ENCODE assay signal across 8 cellular contexts in the genomic region with DNA sequence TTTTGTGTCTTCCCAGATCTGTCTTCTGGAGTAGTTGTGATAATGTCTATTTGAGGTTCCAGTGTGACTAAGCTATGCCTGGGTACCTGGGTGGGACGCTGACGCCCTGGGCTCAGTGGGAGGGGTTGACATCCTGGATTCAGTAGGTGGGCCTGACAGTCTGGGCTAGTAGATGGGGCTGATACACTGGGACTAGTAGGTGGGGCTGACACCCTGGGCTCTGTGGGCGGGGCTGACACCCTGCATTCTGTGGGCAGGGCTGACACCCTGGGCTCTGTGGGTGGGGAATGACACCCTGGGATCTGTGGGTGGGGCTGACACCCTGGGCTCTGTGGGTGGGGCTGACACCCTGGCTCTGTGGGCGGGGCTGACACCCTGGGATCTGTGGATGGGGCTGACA.
DNase-seq lines count a peak whose midpoint lies in the region; ATAC-seq and TF ChIP-seq lines count a peak whose summit lies in the region.
"Not testable (repeated sequence)": the region's sequence is repeated elsewhere in the genome, so short reads cannot be mapped to it uniquely, and the experiment has no call there.

No MANE protein-coding gene starts in this region.

- not testable (repeated sequence) for H3K9me3 ChIP-seq in CD4-positive, alpha-beta memory T cell (ENCODE audit: control insufficient read depth in 1 of 2, low read length in 2 of 2); MG63; endodermal cell (ENCODE audit: control insufficient read depth, low read length)

- CTCF ChIA-PET in CD4-positive, alpha-beta memory T cell (lab: Charles Lee; ENCODE audit: partially characterized antibody) = interaction anchor here (0.6 kb wide), 1 partner anchor 1027 kb away, joined by 3 read pairs; no protein-coding TSS in a partner anchor

- H3K9ac ChIP-seq in endodermal cell (ENCODE audit: extremely low read depth, low read length, poor library complexity, severe bottlenecking) = not testable (repeated sequence)

- H3K27ac ChIP-seq in CD4-positive, alpha-beta memory T cell (ENCODE audit: low read depth, low read length) = peak overlapping the region; percentile 4
- H3K27ac ChIP-seq in endodermal cell (ENCODE audit: low read depth, low read length) = not testable (repeated sequence)

- not testable (repeated sequence) for H3K36me3 ChIP-seq in CD4-positive, alpha-beta memory T cell (ENCODE audit: insufficient read depth, low read length); MG63
- H3K36me3 ChIP-seq in endodermal cell (ENCODE audit: control insufficient read depth, insufficient read depth, low read length) = peaks cover 10% of the 10 kb centered on the region

- intact Hi-C loops in CD4-positive, alpha-beta memory T cell (cut with micrococcal nuclease); left colon (cut with DNase I, micrococcal nuclease): not testable (repeated sequence)

- WGBS in endodermal cell (ENCODE audit: insufficient coverage in 1 of 2, insufficient read length in 1 of 2), 2 experiments = 93% methylated on average over 4 of the region's 4 CpGs; no CpG with 5 or more reads in 1 of the 2 experiments

- TF ChIP-seq CTCF in endodermal cell (conservative IDR thresholded peaks at IDR 0.05) = not testable (repeated sequence)

- H3K27me3 ChIP-seq in CD4-positive, alpha-beta memory T cell (ENCODE audit: insufficient read depth, low read length); MG63; endodermal cell (ENCODE audit: control insufficient read depth, insufficient read depth, low read length, poor library complexity, severe bottlenecking): not testable (repeated sequence)

- H3K27ac Mint-ChIP-seq in CD4-positive, alpha-beta memory T cell = peak overlapping the region; percentile 84 to 93 (median 91)
- H3K27ac Mint-ChIP-seq in T-helper 1 cell treated with Interleukin-12 subunit alpha and Interleukin-12 subunit beta and Interleukin-4 antibody, amounts not matched to agents 30 μg/mL and 1 μg/mL, for 36 hours = peak overlapping the region; percentile 71
- H3K27ac Mint-ChIP-seq in endodermal cell = peak overlapping the region; percentile 44

- H3K4me3 ChIP-seq in CD4-positive, alpha-beta memory T cell (ENCODE audit: low read length in 2 of 2); MG63; endodermal cell (ENCODE audit: low read length): not testable (repeated sequence)

- H3K4me3 Mint-ChIP-seq in CD4-positive, alpha-beta memory T cell = peak overlapping the region in 2 of 8 donors; percentile 54 to 72
- not testable (repeated sequence) for H3K4me3 Mint-ChIP-seq in T-helper 1 cell treated with Interleukin-12 subunit alpha and Interleukin-12 subunit beta and Interleukin-4 antibody, amounts not matched to agents 30 μg/mL and 1 μg/mL, for 36 hours; endodermal cell

- peaks cover 20 to 47% (median 27%) of the 10 kb centered on the region in 4 donors for H3K4me1 Mint-ChIP-seq in CD4-positive, alpha-beta memory T cell
- peaks cover 17% of the 10 kb centered on the region for H3K4me1 Mint-ChIP-seq in T-helper 1 cell treated with Interleukin-12 subunit alpha and Interleukin-12 subunit beta and Interleukin-4 antibody, amounts not matched to agents 30 μg/mL and 1 μg/mL, for 36 hours (ENCODE audit: low read depth)
- peaks cover 16% of the 10 kb centered on the region for H3K4me1 Mint-ChIP-seq in endodermal cell

- H3K9me3 Mint-ChIP-seq in CD4-positive, alpha-beta memory T cell; T-helper 1 cell treated with Interleukin-12 subunit alpha and Interleukin-12 subunit beta and Interleukin-4 antibody, amounts not matched to agents 30 μg/mL and 1 μg/mL, for 36 hours; endodermal cell: not testable (repeated sequence)

- not testable (repeated sequence) for H3K36me3 Mint-ChIP-seq in CD4-positive, alpha-beta memory T cell; T-helper 1 cell treated with Interleukin-12 subunit alpha and Interleukin-12 subunit beta and Interleukin-4 antibody, amounts not matched to agents 30 μg/mL and 1 μg/mL, for 36 hours (ENCODE audit: low read depth); endodermal cell (ENCODE audit: low read depth)

- peak; percentile 46 to 87 (median 58) for DNase-seq in CD4-positive, alpha-beta memory T cell
- DNase-seq in MG63 (peak; percentile 39), activated gamma-delta T cell (lab: John Stamatoyannopoulos, UW) (peak; percentile 25), endodermal cell (peak; percentile 44), left colon (peak; percentile 67 to 79)
- peak; percentile 13 to 28 for DNase-seq in activated CD8-positive, alpha-beta memory T cell treated with anti-CD3 and anti-CD28 coated beads for 4 hours (ENCODE audit: low read depth in 2 of 2)
- peak; percentile 7 for DNase-seq in stimulated activated CD8-positive, alpha-beta memory T cell treated with anti-CD3 and anti-CD28 coated beads, Interleukin-4, amount 100 ng/mL, for 24 hours (ENCODE audit: low read depth)

- peak; percentile 77 for ATAC-seq in left colon

- POLR2A ChIA-PET in CD4-positive, alpha-beta memory T cell (lab: Charles Lee; ENCODE audit: partially characterized antibody) = not testable (repeated sequence)

- H3K27me3 Mint-ChIP-seq in CD4-positive, alpha-beta memory T cell; endodermal cell (ENCODE audit: insufficient read depth): not testable (repeated sequence)
- peaks cover 12% of the 10 kb centered on the region for H3K27me3 Mint-ChIP-seq in T-helper 1 cell treated with Interleukin-12 subunit alpha and Interleukin-12 subunit beta and Interleukin-4 antibody, amounts not matched to agents 30 μg/mL and 1 μg/mL, for 36 hours (ENCODE audit: low read depth)

- H3K4me1 ChIP-seq in CD4-positive, alpha-beta memory T cell (ENCODE audit: insufficient read depth, low read length) = peaks cover 33% of the 10 kb centered on the region
- not testable (repeated sequence) for H3K4me1 ChIP-seq in endodermal cell (ENCODE audit: control insufficient read depth, insufficient read depth, low read length)

Comparison
In these comparisons a context has a peak if more than half of its experiments do, and no peak if none do; other contexts are left out.
1. DNase-seq: peak in every context shown above with its lines; median percentile 73 in left colon; 58 in CD4-positive, alpha-beta memory T cell; 44 in endodermal cell; 39 in MG63; 25 in activated gamma-delta T cell; 20 in activated CD8-positive, alpha-beta memory T cell treated with anti-CD3 and anti-CD28 coated beads for 4 hours; 7 in stimulated activated CD8-positive, alpha-beta memory T cell treated with anti-CD3 and anti-CD28 coated beads, Interleukin-4, amount 100 ng/mL, for 24 hours.